In the genomic region with DNA sequence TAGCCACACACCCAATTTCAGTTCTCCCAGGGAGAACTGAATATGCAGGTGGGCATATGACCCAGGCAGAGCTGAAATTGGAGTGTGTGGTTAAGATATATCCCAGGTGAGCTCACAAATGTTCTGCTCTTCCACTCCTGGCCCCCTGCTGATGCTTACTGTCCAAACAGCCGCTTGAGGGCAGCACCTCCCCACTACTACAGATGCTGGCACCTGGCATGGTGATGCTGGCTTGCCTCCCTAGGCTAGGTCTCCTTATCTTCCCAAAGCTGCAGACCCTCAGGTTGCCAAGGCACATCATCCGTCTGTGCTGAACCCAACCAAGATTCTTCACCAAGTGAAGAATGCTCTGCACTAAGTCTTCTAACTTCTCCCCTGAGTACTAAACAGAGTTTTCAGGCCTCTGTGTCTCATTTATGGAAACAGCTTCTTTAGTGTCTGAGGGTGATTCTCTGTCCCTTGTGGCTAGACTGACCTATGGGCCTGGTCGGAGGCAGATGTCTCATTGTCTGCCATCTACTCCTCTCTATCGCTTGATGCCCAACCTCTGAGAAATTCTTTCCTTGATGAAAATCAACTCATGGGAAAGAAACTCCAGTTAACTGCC, we compare ENCODE assay signal across 9 cellular contexts. TPM values are rescaled to one million over a fixed set of nuclear protein-coding genes. Genes with fewer than 3 reads are reported as not detected.
DNase-seq lines count a peak whose midpoint lies in the region; ATAC-seq, FAIRE-seq and TF ChIP-seq lines count a peak whose summit lies in the region.
"Had no signal": no experiment of that assay in that cellular context is flagged by ENCODE, and none has a peak within 500 bp of the region (broad histone marks: within the 10 kb centered on the region; RNA-seq: fewer than 3 reads in every experiment).

No MANE protein-coding gene starts in this region.

- no peak overlapping the region for H3K4me3 ChIP-seq in fibroblast of pulmonary artery (replicated peaks; ENCODE audit: low read depth, low read length)

- DNase-seq in AG20443 (ENCODE audit: low spot score), result peak; percentile 81
- peak; percentile 50 for DNase-seq in RCC 7860 (ENCODE audit: low spot score)
- DNase-seq in activated T-cell treated with anti-CD3 and anti-CD28 coated beads, Interleukin-2, amount 50 U/mL, for 72 hours, result peak; percentile 72 to 73
- peak; percentile 70 for DNase-seq in fibroblast of pulmonary artery (ENCODE audit: low read depth)
- DNase-seq in neural crest cell (ENCODE audit: low read depth, low spot score), result peak; percentile 72
- DNase-seq in stromal cell of bone marrow (ENCODE audit: low read depth), result peak; percentile 36

- no peak overlapping the region for H3K27ac Mint-ChIP-seq in activated T-cell treated with anti-CD3 and anti-CD28 coated beads, Interleukin-2, amount 50 U/mL, for 72 hours
- H3K27ac Mint-ChIP-seq in neural crest cell (ENCODE audit: unreplicated experiment), result no peak overlapping the region

- peak; percentile 77 for ATAC-seq in GM19395 (IDR thresholded peaks at IDR 0.05; ENCODE audit: unreplicated experiment)
- peak; percentile 84 to 90 for ATAC-seq in activated T-cell treated with anti-CD3 and anti-CD28 coated beads, Interleukin-2, amount 50 U/mL, for 72 hours (replicated peaks in 1 of 2)

- H3K9me3 Mint-ChIP-seq in activated T-cell treated with anti-CD3 and anti-CD28 coated beads, Interleukin-2, amount 50 U/mL, for 72 hours, result no peaks in the 10 kb centered on the region
- no peaks in the 10 kb centered on the region for H3K9me3 Mint-ChIP-seq in neural crest cell

- TF ChIP-seq CTCF in LNCAP (IDR thresholded peaks at IDR 0.05), result peak; percentile 98
- peak; percentile 84 for TF ChIP-seq CTCF in fibroblast of pulmonary artery (IDR thresholded peaks at IDR 0.05; ENCODE audit: low read length, missing control alignments)
- peak; percentile 86 for TF ChIP-seq CTCF in neural crest cell (conservative IDR thresholded peaks at IDR 0.05)

- H3K4me1 Mint-ChIP-seq in activated T-cell treated with anti-CD3 and anti-CD28 coated beads, Interleukin-2, amount 50 U/mL, for 72 hours (ENCODE audit: low read depth), result peaks cover 1% of the 10 kb centered on the region
- no peaks in the 10 kb centered on the region for H3K4me1 Mint-ChIP-seq in neural crest cell

- no peaks in the 10 kb centered on the region for H3K36me3 Mint-ChIP-seq in activated T-cell treated with anti-CD3 and anti-CD28 coated beads, Interleukin-2, amount 50 U/mL, for 72 hours (ENCODE audit: insufficient read depth in 2 of 2)
- no peaks in the 10 kb centered on the region for H3K36me3 Mint-ChIP-seq in neural crest cell (ENCODE audit: low read depth)

- peaks cover 2% of the 10 kb centered on the region for H3K27me3 Mint-ChIP-seq in activated T-cell treated with anti-CD3 and anti-CD28 coated beads, Interleukin-2, amount 50 U/mL, for 72 hours (ENCODE audit: low read depth)
- H3K27me3 Mint-ChIP-seq in neural crest cell (ENCODE audit: low read depth), result peaks cover 5% of the 10 kb centered on the region

- H3K4me3 Mint-ChIP-seq in activated T-cell treated with anti-CD3 and anti-CD28 coated beads, Interleukin-2, amount 50 U/mL, for 72 hours, result no peak overlapping the region
- H3K4me3 Mint-ChIP-seq in neural crest cell, result no peak overlapping the region

- FAIRE-seq in RCC 7860 (lab: Jason Lieb, UNC), result no peak

RNA-seq across cellular contexts. Expression of a gene that starts 27.2 kb away (rescaled TPM):
- 10 to 100 TPM; 11.7 to 27.8 TPM for total RNA-seq in activated T-cell treated with anti-CD3 and anti-CD28 coated beads, Interleukin-2, amount 50 U/mL, for 72 hours
- total RNA-seq in neural crest cell, result 0.43 TPM in 1 of 2 replicates, not detected in the other
- total RNA-seq: urinary bladder had no signal

RNA-seq across cellular contexts. Expression of a gene that starts 59.8 kb away (rescaled TPM):
- 10 to 100 TPM; 15.7 to 51.0 TPM for total RNA-seq in activated T-cell treated with anti-CD3 and anti-CD28 coated beads, Interleukin-2, amount 50 U/mL, for 72 hours
- not detected in 2 replicates for total RNA-seq in neural crest cell
- total RNA-seq: urinary bladder had no signal

Comparison
In these comparisons a context has a peak if more than half of its experiments do, and no peak if none do; other contexts are left out.
1. RNA of a gene that starts 59.8 kb away (total RNA-seq): 15.7 to 51.0 TPM in activated T-cell treated with anti-CD3 and anti-CD28 coated beads, Interleukin-2, amount 50 U/mL, for 72 hours; not detected in neural crest cell; every median in the first group is over 10 times any median in the second.
2. Peak in every context shown above with its lines, with median percentiles within 50 percentile points of each other: DNase-seq and CTCF ChIP-seq.